Comparison of ENCODE assay signal across 9 cellular contexts in the genomic region with DNA sequence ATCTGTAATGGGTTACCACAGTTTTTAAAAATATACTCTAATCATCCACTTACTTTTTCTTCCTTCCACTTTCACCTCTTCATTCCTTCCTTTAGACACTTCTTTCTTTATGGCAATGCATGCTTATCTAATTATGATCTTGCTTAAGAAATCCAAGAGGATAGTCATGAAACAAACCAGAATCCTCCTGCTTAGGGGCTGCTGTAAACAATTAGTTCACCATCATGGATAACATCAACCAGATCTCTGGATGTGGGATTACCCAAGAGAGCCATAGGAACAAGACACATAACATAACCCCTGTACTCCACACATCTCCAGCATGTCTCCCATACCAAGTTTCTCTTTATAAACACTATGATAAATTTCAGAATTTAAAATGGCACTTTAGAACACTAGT.
"Had no signal": no experiment of that assay in that cellular context is flagged by ENCODE, and none has a peak within 500 bp of the region (broad histone marks: within the 10 kb centered on the region; RNA-seq: fewer than 3 reads in every experiment).

No MANE protein-coding gene starts in this region.

- H3K27ac ChIP-seq: GM23248, HL-60 had no signal

- H2AFZ ChIP-seq: GM23248 had no signal

- H3K36me3 ChIP-seq: HAP-1 had no signal

- ATAC-seq: HCT116, HepG2 had no signal

- DNase-seq: GM23248, GOT3, H7, HFFc6, KBM-7 had no signal

- H3K9ac ChIP-seq: GM23248 had no signal

- H3K4me1 ChIP-seq: HAP-1 had no signal

- H3K9me3 ChIP-seq: HAP-1 had no signal

- H3K4me3 ChIP-seq: GM23248, HAP-1 had no signal
